ENCODE assay signal across 1 cellular context in the genomic region with DNA sequence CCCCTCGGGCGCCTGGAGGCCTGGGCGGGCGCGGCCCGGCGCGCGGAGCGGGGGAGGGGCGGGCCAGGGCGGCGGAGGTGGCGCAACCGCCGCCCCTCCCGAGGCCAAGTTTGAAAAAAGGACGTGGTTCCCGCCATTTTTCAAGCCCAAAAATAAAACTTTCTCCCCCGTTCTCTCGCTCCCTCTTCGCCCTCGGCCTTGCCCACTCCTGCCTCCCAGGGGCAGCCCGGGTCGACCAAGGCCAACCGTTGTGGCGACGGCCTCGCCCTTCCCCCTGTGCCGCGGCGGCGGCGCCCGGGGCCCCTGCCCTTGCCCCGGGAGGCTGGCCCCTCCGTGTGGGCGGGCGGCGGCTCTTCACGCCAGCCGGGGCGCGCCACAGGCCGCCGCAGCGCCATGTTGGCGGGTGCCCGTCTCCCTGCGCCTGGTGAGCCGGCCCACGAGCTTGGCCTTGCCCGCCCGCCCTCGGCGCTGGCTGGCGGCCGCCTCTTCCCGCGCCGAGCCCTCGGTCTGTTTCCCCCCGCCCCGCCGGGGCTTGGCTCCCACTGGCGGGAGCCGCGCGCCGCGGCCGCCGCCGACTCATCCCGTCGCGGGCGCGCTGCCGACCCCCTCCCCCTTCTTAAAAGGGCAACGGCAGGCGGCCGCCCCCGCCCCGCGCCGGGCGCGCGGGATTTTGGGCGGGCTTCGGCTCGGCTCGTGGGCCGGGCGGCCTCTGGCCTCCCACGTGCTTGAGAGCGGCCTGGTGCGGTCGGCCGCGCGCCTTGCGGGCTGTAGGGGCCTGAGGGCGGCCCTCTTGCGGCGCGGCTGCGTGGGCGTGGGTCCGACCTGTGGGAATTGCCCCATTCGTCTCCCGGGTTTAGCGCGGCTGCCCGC.
TF ChIP-seq lines count a peak whose summit lies in the region.

No MANE protein-coding gene starts in this region.

TF ChIP-seq in HepG2, 621 proteins besides CTCF, POLR2A, EP300 and RAD21 (continued from another document and continues in another):
- TF ChIP-seq, protein P1, sequence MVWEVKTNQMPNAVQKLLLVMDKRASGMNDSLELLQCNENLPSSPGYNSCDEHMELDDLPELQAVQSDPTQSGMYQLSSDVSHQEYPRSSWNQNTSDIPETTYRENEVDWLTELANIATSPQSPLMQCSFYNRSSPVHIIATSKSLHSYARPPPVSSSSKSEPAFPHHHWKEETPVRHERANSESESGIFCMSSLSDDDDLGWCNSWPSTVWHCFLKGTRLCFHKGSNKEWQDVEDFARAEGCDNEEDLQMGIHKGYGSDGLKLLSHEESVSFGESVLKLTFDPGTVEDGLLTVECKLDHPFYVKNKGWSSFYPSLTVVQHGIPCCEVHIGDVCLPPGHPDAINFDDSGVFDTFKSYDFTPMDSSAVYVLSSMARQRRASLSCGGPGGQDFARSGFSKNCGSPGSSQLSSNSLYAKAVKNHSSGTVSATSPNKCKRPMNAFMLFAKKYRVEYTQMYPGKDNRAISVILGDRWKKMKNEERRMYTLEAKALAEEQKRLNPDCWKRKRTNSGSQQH (CRISPR knock-in tag; IDR thresholded peaks at IDR 0.05; ENCODE audit: low read depth): no peak
- TF ChIP-seq, protein P2, sequence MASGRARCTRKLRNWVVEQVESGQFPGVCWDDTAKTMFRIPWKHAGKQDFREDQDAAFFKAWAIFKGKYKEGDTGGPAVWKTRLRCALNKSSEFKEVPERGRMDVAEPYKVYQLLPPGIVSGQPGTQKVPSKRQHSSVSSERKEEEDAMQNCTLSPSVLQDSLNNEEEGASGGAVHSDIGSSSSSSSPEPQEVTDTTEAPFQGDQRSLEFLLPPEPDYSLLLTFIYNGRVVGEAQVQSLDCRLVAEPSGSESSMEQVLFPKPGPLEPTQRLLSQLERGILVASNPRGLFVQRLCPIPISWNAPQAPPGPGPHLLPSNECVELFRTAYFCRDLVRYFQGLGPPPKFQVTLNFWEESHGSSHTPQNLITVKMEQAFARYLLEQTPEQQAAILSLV (CRISPR knock-in tag; IDR thresholded peaks at IDR 0.05; ENCODE audit: borderline replicate concordance): no peak
- TF ChIP-seq, protein P3, sequence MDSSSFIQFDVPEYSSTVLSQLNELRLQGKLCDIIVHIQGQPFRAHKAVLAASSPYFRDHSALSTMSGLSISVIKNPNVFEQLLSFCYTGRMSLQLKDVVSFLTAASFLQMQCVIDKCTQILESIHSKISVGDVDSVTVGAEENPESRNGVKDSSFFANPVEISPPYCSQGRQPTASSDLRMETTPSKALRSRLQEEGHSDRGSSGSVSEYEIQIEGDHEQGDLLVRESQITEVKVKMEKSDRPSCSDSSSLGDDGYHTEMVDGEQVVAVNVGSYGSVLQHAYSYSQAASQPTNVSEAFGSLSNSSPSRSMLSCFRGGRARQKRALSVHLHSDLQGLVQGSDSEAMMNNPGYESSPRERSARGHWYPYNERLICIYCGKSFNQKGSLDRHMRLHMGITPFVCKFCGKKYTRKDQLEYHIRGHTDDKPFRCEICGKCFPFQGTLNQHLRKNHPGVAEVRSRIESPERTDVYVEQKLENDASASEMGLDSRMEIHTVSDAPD (CRISPR knock-in tag; IDR thresholded peaks at IDR 0.05): no peak
- TF ChIP-seq SP140L (CRISPR knock-in tag; IDR thresholded peaks at IDR 0.05; ENCODE audit: borderline replicate concordance): no peak
- TF ChIP-seq, protein P4, sequence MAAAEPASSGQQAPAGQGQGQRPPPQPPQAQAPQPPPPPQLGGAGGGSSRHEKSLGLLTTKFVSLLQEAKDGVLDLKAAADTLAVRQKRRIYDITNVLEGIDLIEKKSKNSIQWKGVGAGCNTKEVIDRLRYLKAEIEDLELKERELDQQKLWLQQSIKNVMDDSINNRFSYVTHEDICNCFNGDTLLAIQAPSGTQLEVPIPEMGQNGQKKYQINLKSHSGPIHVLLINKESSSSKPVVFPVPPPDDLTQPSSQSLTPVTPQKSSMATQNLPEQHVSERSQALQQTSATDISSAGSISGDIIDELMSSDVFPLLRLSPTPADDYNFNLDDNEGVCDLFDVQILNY (CRISPR knock-in tag; conservative IDR thresholded peaks at IDR 0.05): no peak; the same call in 1 of the 2 replicates
- no peak for TF ChIP-seq DNMT3B (CRISPR knock-in tag; conservative IDR thresholded peaks at IDR 0.05)
- no peak for TF ChIP-seq ELF1 (CRISPR knock-in tag; IDR thresholded peaks at IDR 0.05)
- TF ChIP-seq ZNF75D (CRISPR knock-in tag; IDR thresholded peaks at IDR 0.05; ENCODE audit: borderline replicate concordance): no peak
- TF ChIP-seq ZBTB7A (CRISPR knock-in tag; IDR thresholded peaks at IDR 0.05): no peak
- TF ChIP-seq ZNF788 (CRISPR knock-in tag; IDR thresholded peaks at IDR 0.05; ENCODE audit: borderline replicate concordance): no peak
- no peak for TF ChIP-seq ZNF383 (CRISPR knock-in tag; IDR thresholded peaks at IDR 0.05; ENCODE audit: borderline replicate concordance)
- TF ChIP-seq KLF15 (CRISPR knock-in tag; IDR thresholded peaks at IDR 0.05; ENCODE audit: borderline replicate concordance): 0 out of 2 replicates have a peak, but pooled peaks have one; percentile 23
- no peak for TF ChIP-seq PPARG (CRISPR knock-in tag; conservative IDR thresholded peaks at IDR 0.05)
- no peak for TF ChIP-seq ZNF3 (CRISPR knock-in tag; IDR thresholded peaks at IDR 0.05)
- TF ChIP-seq, protein P5, sequence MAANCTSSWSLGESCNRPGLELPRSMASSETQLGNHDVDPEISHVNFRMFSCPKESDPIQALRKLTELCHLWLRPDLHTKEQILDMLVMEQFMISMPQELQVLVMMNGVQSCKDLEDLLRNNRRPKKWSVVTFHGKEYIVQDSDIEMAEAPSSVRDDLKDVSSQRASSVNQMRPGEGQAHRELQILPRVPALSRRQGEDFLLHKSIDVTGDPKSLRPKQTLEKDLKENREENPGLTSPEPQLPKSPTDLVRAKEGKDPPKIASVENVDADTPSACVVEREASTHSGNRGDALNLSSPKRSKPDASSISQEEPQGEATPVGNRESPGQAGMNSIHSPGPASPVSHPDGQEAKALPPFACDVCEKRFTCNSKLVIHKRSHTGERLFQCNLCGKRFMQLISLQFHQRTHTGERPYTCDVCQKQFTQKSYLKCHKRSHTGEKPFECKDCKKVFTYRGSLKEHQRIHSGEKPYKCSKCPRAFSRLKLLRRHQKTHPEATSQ (CRISPR knock-in tag; IDR thresholded peaks at IDR 0.05; ENCODE audit: borderline replicate concordance): no peak
- TF ChIP-seq, protein P6, sequence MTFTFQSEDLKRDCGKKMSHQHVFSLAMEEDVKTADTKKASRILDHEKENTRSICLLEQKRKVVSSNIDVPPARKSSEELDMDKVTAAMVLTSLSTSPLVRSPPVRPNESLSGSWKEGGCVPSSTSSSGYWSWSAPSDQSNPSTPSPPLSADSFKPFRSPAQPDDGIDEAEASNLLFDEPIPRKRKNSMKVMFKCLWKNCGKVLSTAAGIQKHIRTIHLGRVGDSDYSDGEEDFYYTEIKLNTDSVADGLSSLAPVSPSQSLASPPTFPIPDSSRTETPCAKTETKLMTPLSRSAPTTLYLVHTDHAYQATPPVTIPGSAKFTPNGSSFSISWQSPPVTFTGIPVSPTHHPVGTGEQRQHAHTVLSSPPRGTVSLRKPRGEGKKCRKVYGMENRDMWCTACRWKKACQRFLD (CRISPR knock-in tag; IDR thresholded peaks at IDR 0.05; ENCODE audit: borderline replicate concordance): no peak
- no peak for TF ChIP-seq ZNF839 (CRISPR knock-in tag; IDR thresholded peaks at IDR 0.05; ENCODE audit: borderline replicate concordance)
- TF ChIP-seq CCDC6 (CRISPR knock-in tag; IDR thresholded peaks at IDR 0.05): peak; percentile 38; the same call in 1 of the 2 replicates
- no peak for TF ChIP-seq ATAD3A (CRISPR knock-in tag; IDR thresholded peaks at IDR 0.05)
- TF ChIP-seq HNRNPL (IDR thresholded peaks at IDR 0.05; ENCODE audit: low read depth, low read length): no peak
- TF ChIP-seq ZNF883 (CRISPR knock-in tag; IDR thresholded peaks at IDR 0.05; ENCODE audit: not compliant biosample characterization): no peak
- TF ChIP-seq ZNF766 (CRISPR knock-in tag; IDR thresholded peaks at IDR 0.05; ENCODE audit: borderline replicate concordance): 0 out of 2 replicates have a peak, but pooled peaks have one; percentile 26
- TF ChIP-seq, protein P7, sequence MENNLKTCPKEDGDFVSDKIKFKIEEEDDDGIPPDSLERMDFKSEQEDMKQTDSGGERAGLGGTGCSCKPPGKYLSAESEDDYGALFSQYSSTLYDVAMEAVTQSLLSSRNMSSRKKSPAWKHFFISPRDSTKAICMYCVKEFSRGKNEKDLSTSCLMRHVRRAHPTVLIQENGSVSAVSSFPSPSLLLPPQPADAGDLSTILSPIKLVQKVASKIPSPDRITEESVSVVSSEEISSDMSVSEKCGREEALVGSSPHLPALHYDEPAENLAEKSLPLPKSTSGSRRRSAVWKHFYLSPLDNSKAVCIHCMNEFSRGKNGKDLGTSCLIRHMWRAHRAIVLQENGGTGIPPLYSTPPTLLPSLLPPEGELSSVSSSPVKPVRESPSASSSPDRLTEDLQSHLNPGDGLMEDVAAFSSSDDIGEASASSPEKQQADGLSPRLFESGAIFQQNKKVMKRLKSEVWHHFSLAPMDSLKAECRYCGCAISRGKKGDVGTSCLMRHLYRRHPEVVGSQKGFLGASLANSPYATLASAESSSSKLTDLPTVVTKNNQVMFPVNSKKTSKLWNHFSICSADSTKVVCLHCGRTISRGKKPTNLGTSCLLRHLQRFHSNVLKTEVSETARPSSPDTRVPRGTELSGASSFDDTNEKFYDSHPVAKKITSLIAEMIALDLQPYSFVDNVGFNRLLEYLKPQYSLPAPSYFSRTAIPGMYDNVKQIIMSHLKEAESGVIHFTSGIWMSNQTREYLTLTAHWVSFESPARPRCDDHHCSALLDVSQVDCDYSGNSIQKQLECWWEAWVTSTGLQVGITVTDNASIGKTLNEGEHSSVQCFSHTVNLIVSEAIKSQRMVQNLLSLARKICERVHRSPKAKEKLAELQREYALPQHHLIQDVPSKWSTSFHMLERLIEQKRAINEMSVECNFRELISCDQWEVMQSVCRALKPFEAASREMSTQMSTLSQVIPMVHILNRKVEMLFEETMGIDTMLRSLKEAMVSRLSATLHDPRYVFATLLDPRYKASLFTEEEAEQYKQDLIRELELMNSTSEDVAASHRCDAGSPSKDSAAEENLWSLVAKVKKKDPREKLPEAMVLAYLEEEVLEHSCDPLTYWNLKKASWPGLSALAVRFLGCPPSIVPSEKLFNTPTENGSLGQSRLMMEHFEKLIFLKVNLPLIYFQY (CRISPR knock-in tag; IDR thresholded peaks at IDR 0.05; ENCODE audit: borderline replicate concordance): no peak; the same call in 1 of the 2 replicates
- no peak for TF ChIP-seq PHF20 (CRISPR knock-in tag; IDR thresholded peaks at IDR 0.05)
- TF ChIP-seq ZNF709 (CRISPR knock-in tag; IDR thresholded peaks at IDR 0.05): peak; percentile 24; the same call in 1 of the 2 replicates
- TF ChIP-seq, protein P8, sequence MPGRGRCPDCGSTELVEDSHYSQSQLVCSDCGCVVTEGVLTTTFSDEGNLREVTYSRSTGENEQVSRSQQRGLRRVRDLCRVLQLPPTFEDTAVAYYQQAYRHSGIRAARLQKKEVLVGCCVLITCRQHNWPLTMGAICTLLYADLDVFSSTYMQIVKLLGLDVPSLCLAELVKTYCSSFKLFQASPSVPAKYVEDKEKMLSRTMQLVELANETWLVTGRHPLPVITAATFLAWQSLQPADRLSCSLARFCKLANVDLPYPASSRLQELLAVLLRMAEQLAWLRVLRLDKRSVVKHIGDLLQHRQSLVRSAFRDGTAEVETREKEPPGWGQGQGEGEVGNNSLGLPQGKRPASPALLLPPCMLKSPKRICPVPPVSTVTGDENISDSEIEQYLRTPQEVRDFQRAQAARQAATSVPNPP (CRISPR knock-in tag; IDR thresholded peaks at IDR 0.05): peak; percentile 86
- TF ChIP-seq NFKBIZ (CRISPR knock-in tag; IDR thresholded peaks at IDR 0.05): no peak
- no peak for TF ChIP-seq MZF1 (CRISPR knock-in tag; IDR thresholded peaks at IDR 0.05; ENCODE audit: borderline replicate concordance)
- TF ChIP-seq MTA3 (CRISPR knock-in tag; IDR thresholded peaks at IDR 0.05): no peak
- TF ChIP-seq TOE1 (CRISPR knock-in tag; IDR thresholded peaks at IDR 0.05): no peak
- TF ChIP-seq ZNF354B (CRISPR knock-in tag; IDR thresholded peaks at IDR 0.05): no peak
- no peak for TF ChIP-seq TCF7 (IDR thresholded peaks at IDR 0.05; ENCODE audit: low read depth)
- no peak; the same call in 1 of the 2 replicates for TF ChIP-seq ZNF703 (CRISPR knock-in tag; IDR thresholded peaks at IDR 0.05; ENCODE audit: borderline replicate concordance)
- TF ChIP-seq JUN (CRISPR knock-in tag; IDR thresholded peaks at IDR 0.05): no peak
- TF ChIP-seq YEATS4 (CRISPR knock-in tag; IDR thresholded peaks at IDR 0.05; ENCODE audit: borderline replicate concordance): peak; percentile 71
- 0 out of 2 replicates have a peak, but pooled peaks have one; percentile 48 for TF ChIP-seq PRMT3 (CRISPR knock-in tag; IDR thresholded peaks at IDR 0.05; ENCODE audit: borderline replicate concordance, low read depth)
- TF ChIP-seq, protein P9, sequence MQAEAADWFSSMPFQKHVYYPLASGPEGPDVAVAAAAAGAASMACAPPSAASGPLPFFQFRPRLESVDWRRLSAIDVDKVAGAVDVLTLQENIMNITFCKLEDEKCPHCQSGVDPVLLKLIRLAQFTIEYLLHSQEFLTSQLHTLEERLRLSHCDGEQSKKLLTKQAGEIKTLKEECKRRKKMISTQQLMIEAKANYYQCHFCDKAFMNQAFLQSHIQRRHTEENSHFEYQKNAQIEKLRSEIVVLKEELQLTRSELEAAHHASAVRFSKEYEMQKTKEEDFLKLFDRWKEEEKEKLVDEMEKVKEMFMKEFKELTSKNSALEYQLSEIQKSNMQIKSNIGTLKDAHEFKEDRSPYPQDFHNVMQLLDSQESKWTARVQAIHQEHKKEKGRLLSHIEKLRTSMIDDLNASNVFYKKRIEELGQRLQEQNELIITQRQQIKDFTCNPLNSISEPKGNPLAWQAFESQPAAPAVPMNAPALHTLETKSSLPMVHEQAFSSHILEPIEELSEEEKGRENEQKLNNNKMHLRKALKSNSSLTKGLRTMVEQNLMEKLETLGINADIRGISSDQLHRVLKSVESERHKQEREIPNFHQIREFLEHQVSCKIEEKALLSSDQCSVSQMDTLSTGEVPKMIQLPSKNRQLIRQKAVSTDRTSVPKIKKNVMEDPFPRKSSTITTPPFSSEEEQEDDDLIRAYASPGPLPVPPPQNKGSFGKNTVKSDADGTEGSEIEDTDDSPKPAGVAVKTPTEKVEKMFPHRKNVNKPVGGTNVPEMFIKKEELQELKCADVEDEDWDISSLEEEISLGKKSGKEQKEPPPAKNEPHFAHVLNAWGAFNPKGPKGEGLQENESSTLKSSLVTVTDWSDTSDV (CRISPR knock-in tag; IDR thresholded peaks at IDR 0.05): no peak
- TF ChIP-seq, protein P10, sequence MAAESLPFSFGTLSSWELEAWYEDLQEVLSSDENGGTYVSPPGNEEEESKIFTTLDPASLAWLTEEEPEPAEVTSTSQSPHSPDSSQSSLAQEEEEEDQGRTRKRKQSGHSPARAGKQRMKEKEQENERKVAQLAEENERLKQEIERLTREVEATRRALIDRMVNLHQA (CRISPR knock-in tag; IDR thresholded peaks at IDR 0.05): no peak
- TF ChIP-seq ZNF652 (CRISPR knock-in tag; IDR thresholded peaks at IDR 0.05; ENCODE audit: borderline replicate concordance, low read depth): no peak
- TF ChIP-seq FOSL2 (CRISPR knock-in tag; IDR thresholded peaks at IDR 0.05): no peak
- TF ChIP-seq, protein P11, sequence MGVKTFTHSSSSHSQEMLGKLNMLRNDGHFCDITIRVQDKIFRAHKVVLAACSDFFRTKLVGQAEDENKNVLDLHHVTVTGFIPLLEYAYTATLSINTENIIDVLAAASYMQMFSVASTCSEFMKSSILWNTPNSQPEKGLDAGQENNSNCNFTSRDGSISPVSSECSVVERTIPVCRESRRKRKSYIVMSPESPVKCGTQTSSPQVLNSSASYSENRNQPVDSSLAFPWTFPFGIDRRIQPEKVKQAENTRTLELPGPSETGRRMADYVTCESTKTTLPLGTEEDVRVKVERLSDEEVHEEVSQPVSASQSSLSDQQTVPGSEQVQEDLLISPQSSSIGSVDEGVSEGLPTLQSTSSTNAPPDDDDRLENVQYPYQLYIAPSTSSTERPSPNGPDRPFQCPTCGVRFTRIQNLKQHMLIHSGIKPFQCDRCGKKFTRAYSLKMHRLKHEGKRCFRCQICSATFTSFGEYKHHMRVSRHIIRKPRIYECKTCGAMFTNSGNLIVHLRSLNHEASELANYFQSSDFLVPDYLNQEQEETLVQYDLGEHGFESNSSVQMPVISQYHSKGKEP (CRISPR knock-in tag; IDR thresholded peaks at IDR 0.05): no peak
